In genomic region chr3:9809239-9809614, GRCh38 we compare ENCODE assay signal across 8 cellular contexts. TPM values are rescaled to one million over a fixed set of nuclear protein-coding genes. Genes with fewer than 3 reads are reported as not detected.
DNase-seq lines count a peak whose midpoint lies in the region; ATAC-seq and TF ChIP-seq lines count a peak whose summit lies in the region.

No MANE protein-coding gene starts in this region.

- H3K27me3 ChIP-seq in heart left ventricle (no peaks in the 10 kb centered on the region), skeletal muscle satellite cell (ENCODE audit: control insufficient read depth, insufficient read depth, low read length) (no peaks in the 10 kb centered on the region)

- peak overlapping the region; percentile 91 for H3K4me3 Mint-ChIP-seq in activated B cell treated with CpG ODN at 0.5 μM for 24 hours

- TF ChIP-seq CTCF in heart left ventricle (IDR thresholded peaks at IDR 0.05) (no peak), activated B cell treated with CpG ODN at 0.5 μM for 24 hours (IDR thresholded peaks at IDR 0.05) (no peak), fibroblast of villous mesenchyme (IDR thresholded peaks at IDR 0.05; ENCODE audit: insufficient read depth, low read depth, low read length) (no peak)

- TF ChIP-seq POLR2A in heart left ventricle (IDR thresholded peaks at IDR 0.05) = no peak

- H3K9me3 ChIP-seq in heart left ventricle (no peaks in the 10 kb centered on the region), skeletal muscle satellite cell (replicated peaks; ENCODE audit: low read length) (no peaks in the 10 kb centered on the region)

- H3K9ac ChIP-seq in skeletal muscle satellite cell (ENCODE audit: low read depth, low read length) = peak overlapping the region; percentile 85

- POLR2A ChIA-PET in activated B cell treated with CpG ODN at 0.5 μM for 24 hours (lab: Charles Lee) = interaction anchor here (0.5 to 6.4 kb wide), 14 partner anchors 8 to 412 kb away, joined by 3 to 146 read pairs (median 5); partner anchors contain the start of genes ARPC4, BRPF1, CRELD1 and EMC3

- WGBS in heart left ventricle, 4 donors = 92 to 95% (median 93%) methylated on average over 4 of the region's 4 CpGs

- H3K27me3 Mint-ChIP-seq in activated B cell treated with CpG ODN at 0.5 μM for 24 hours = no peaks in the 10 kb centered on the region

- CTCF ChIA-PET in activated B cell treated with CpG ODN at 0.5 μM for 24 hours (lab: Charles Lee) = interaction anchor here (1.2 to 1.7 kb wide), 3 partner anchors 13 to 137 kb away, joined by 4 read pairs; no protein-coding TSS in a partner anchor

- peaks cover 0 to 66% (median 41%) of the 10 kb centered on the region in 9 donors for H3K36me3 ChIP-seq in heart left ventricle
- H3K36me3 ChIP-seq in skeletal muscle satellite cell (ENCODE audit: insufficient read depth, low read length) = peaks cover 46% of the 10 kb centered on the region

- H3K27ac Mint-ChIP-seq in activated B cell treated with CpG ODN at 0.5 μM for 24 hours = peak overlapping the region; percentile 98

- H3K27ac ChIP-seq in heart left ventricle = peak overlapping the region; percentile 72 to 98 (median 94)

- DNase-seq in heart left ventricle (peak in 1 of 5 donors; percentile 29), cardiac septum (ENCODE audit: low spot score) (no peak), activated B cell treated with CpG ODN at 0.5 μM for 24 hours (no peak), fibroblast of villous mesenchyme (ENCODE audit: low read depth) (no peak), MV-4-11 (lab: John Stamatoyannopoulos, UW) (no peak), HuH-7 (ENCODE audit: low spot score) (no peak), NCI-H1436 treated with DMSO at 0.1 percent for 48 hours (lab: John Stamatoyannopoulos, UW) (no peak)

- intact Hi-C loops in heart left ventricle (cut with DNase I) = no loop called here
- intact Hi-C loops in cardiac septum (cut with DNase I) = no loop called here
- intact Hi-C loops in activated B cell treated with CpG ODN at 0.5 μM for 24 hours (cut with micrococcal nuclease) = loop anchor here (1.0 to 5.0 kb wide), 5 partner anchors 14 to 307 kb away; partner anchors contain the start of genes BRPF1, CRELD1 and RPUSD3

- H3K4me3 ChIP-seq in heart left ventricle (peak overlapping the region in 11 of 12 donors; percentile 48 to 98 (median 83)), fibroblast of villous mesenchyme (ENCODE audit: low read depth, low read length) (peak overlapping the region; percentile 61), skeletal muscle satellite cell (ENCODE audit: low read length) (peak overlapping the region; percentile 73)

- peaks cover 37% of the 10 kb centered on the region for H3K36me3 Mint-ChIP-seq in activated B cell treated with CpG ODN at 0.5 μM for 24 hours (ENCODE audit: low read depth)

- ATAC-seq in heart left ventricle (peak in 1 of 4 donors; percentile 18), activated B cell treated with CpG ODN at 0.5 μM for 24 hours (ENCODE audit: low read depth) (peak; percentile 18)

- H3K4me2 ChIP-seq in skeletal muscle satellite cell (ENCODE audit: low read length) = peak overlapping the region; percentile 91

- peaks cover 0 to 23% (median 7%) of the 10 kb centered on the region in 12 donors for H3K4me1 ChIP-seq in heart left ventricle
- peaks cover 28% of the 10 kb centered on the region for H3K4me1 ChIP-seq in skeletal muscle satellite cell (ENCODE audit: control insufficient read depth, insufficient read depth, low read length)

- H3K4me1 Mint-ChIP-seq in activated B cell treated with CpG ODN at 0.5 μM for 24 hours = peaks cover 33% of the 10 kb centered on the region

- no peaks in the 10 kb centered on the region for H3K9me3 Mint-ChIP-seq in activated B cell treated with CpG ODN at 0.5 μM for 24 hours

RNA-seq across cellular contexts. Expression of gene TTLL3, which starts 0.8 kb away (rescaled TPM):
- total RNA-seq in heart left ventricle = 10 to 100 TPM in 5 of 9 donors, 1 to 10 TPM in 4; 7.0 to 30.3 (median 11.8) TPM
- 10 to 100 TPM in 1 of 2 donors, 1 to 10 TPM in 1; 4.7 to 17.3 TPM for polyA plus RNA-seq in heart left ventricle
- total RNA-seq in cardiac septum = 19.5 TPM
- total RNA-seq in activated B cell treated with CpG ODN at 0.5 μM for 24 hours = 51.4 and 61.9 TPM in 2 replicates
- 19.0 and 21.6 TPM in 2 replicates for total RNA-seq in fibroblast of villous mesenchyme
- total RNA-seq in skeletal muscle satellite cell (2012; rRNA removed) = 10.0 and 14.4 TPM in 2 replicates

RNA-seq across cellular contexts. Expression of gene ARPC4, which starts 16.3 kb away (rescaled TPM):
- total RNA-seq in heart left ventricle (100 to 1,000 TPM in 1 of 9 donors, 10 to 100 TPM in 8; 48.8 to 147 (median 79.7) TPM), cardiac septum (79.8 TPM), activated B cell treated with CpG ODN at 0.5 μM for 24 hours (315 and 338 TPM in 2 replicates), fibroblast of villous mesenchyme (216 and 304 TPM in 2 replicates)
- polyA plus RNA-seq in heart left ventricle = 100 to 1,000 TPM in 1 of 2 donors, 10 to 100 TPM in 1; 30.0 to 151 TPM
- 223 and 269 TPM in 2 replicates for total RNA-seq in skeletal muscle satellite cell (2012; rRNA removed)

RNA-seq across cellular contexts. Expression of gene TADA3, which starts 17.0 kb away (rescaled TPM):
- 10 to 100 TPM; 32.8 to 61.5 (median 45.9) TPM for total RNA-seq in heart left ventricle
- 10 to 100 TPM; 37.2 to 53.3 TPM for polyA plus RNA-seq in heart left ventricle
- total RNA-seq in cardiac septum = 50.1 TPM
- 43.8 and 44.7 TPM in 2 replicates for total RNA-seq in activated B cell treated with CpG ODN at 0.5 μM for 24 hours
- total RNA-seq in fibroblast of villous mesenchyme = 92.4 and 109 TPM in 2 replicates
- 47.9 and 57.0 TPM in 2 replicates for total RNA-seq in skeletal muscle satellite cell (2012; rRNA removed)

RNA-seq across cellular contexts. Expression of gene RPUSD3, which starts 34.6 kb away (rescaled TPM):
- total RNA-seq in heart left ventricle = 10 to 100 TPM; 25.8 to 68.6 (median 31.1) TPM
- 10 to 100 TPM; 41.1 to 43.5 TPM for polyA plus RNA-seq in heart left ventricle
- total RNA-seq in cardiac septum = 28.3 TPM
- 49.5 and 55.7 TPM in 2 replicates for total RNA-seq in activated B cell treated with CpG ODN at 0.5 μM for 24 hours
- 28.3 and 31.1 TPM in 2 replicates for total RNA-seq in fibroblast of villous mesenchyme
- total RNA-seq in skeletal muscle satellite cell (2012; rRNA removed) = 28.8 and 33.2 TPM in 2 replicates

RNA-seq across cellular contexts. Expression of gene CAMK1, which starts 39.5 kb away (rescaled TPM):
- total RNA-seq in heart left ventricle (10 to 100 TPM in 7 of 9 donors, 1 to 10 TPM in 2; 9.7 to 26.3 (median 14.7) TPM), cardiac septum (10.0 TPM), activated B cell treated with CpG ODN at 0.5 μM for 24 hours (0.69 and 1.7 TPM in 2 replicates), fibroblast of villous mesenchyme (27.6 and 30.0 TPM in 2 replicates)
- polyA plus RNA-seq in heart left ventricle = 10 to 100 TPM; 13.8 to 17.5 TPM
- 23.1 and 23.8 TPM in 2 replicates for total RNA-seq in skeletal muscle satellite cell (2012; rRNA removed)
